18 cellular contexts compared by ENCODE assay signal in genomic region chrX:84155938-84156337, GRCh38. TPM values are rescaled to one million over a fixed set of nuclear protein-coding genes. Genes with fewer than 3 reads are reported as not detected.
A peak's percentile ranks its signal among the peaks of the same experiment; 100 is the strongest.
DNase-seq lines count a peak whose midpoint lies in the region.
"Had no signal": no experiment of that assay in that cellular context is flagged by ENCODE, and none has a peak within 500 bp of the region (broad histone marks: within the 10 kb centered on the region; RNA-seq: fewer than 3 reads in every experiment).

No MANE protein-coding gene starts in this region.

- DNase-seq in HCEC 1CT (peak; percentile 49), adipocyte (ENCODE audit: low read depth) (peak; percentile 42), fibroblast of gingiva (ENCODE audit: low read depth) (peak; percentile 9), renal cortical epithelial cell (ENCODE audit: low read depth) (peak; percentile 27), NCI-H524 (lab: John Stamatoyannopoulos, UW) (no peak)
- no peak for DNase-seq in effector memory CD4-positive, alpha-beta T cell
- no peak for DNase-seq in stimulated activated CD4-positive, alpha-beta T cell treated with anti-CD3 and anti-CD28 coated beads, Interleukin-4, amount 100 ng/mL, for 24 hours
- DNase-seq: AML-193; C1 segment of cervical spinal cord; CD8-positive, alpha-beta T cell; GF-D8; H7; Kasumi-1; MG63; NCI-H1048; NCI-H1417 treated with DMSO at 0.1 percent for 48 hours; NCI-H187; NCI-H748 treated with DMSO at 0.1 percent for 48 hours had no signal

- H3K4me3 ChIP-seq in adipocyte (ENCODE audit: low read length) = no peak overlapping the region
- H3K4me3 ChIP-seq in effector memory CD4-positive, alpha-beta T cell (ENCODE audit: insufficient read depth, low read depth, low read length, poor library complexity, severe bottlenecking) = no peak overlapping the region
- H3K4me3 ChIP-seq: MG63 had no signal

- no peak overlapping the region for H3K27ac ChIP-seq in effector memory CD4-positive, alpha-beta T cell (ENCODE audit: insufficient read depth, low read length, poor library complexity, severe bottlenecking)

- no peak overlapping the region for H3K9ac ChIP-seq in adipocyte (ENCODE audit: low read length)

- no peaks in the 10 kb centered on the region for H3K9me3 ChIP-seq in adipocyte (ENCODE audit: control insufficient read depth, low read length)
- no peaks in the 10 kb centered on the region for H3K9me3 ChIP-seq in effector memory CD4-positive, alpha-beta T cell (ENCODE audit: control insufficient read depth, low read length)
- H3K9me3 ChIP-seq: MG63 had no signal

- H3K27me3 ChIP-seq in adipocyte (replicated peaks; ENCODE audit: control insufficient read depth, insufficient read depth, low read length) = no peaks in the 10 kb centered on the region
- H3K27me3 ChIP-seq in effector memory CD4-positive, alpha-beta T cell (replicated peaks; ENCODE audit: control insufficient read depth, insufficient read depth, low read length, poor library complexity, severe bottlenecking) = no peaks in the 10 kb centered on the region
- H3K27me3 ChIP-seq: MG63 had no signal

- no peaks in the 10 kb centered on the region for H3K36me3 ChIP-seq in adipocyte (ENCODE audit: control insufficient read depth, insufficient read depth, low read length, severe bottlenecking)
- no peaks in the 10 kb centered on the region for H3K36me3 ChIP-seq in effector memory CD4-positive, alpha-beta T cell (ENCODE audit: control insufficient read depth, insufficient read depth, low read length)
- H3K36me3 ChIP-seq: MG63 had no signal

- H3K4me1 ChIP-seq in adipocyte (ENCODE audit: control insufficient read depth, insufficient read depth, low read length) = peaks cover 8% of the 10 kb centered on the region
- H3K4me1 ChIP-seq in effector memory CD4-positive, alpha-beta T cell (ENCODE audit: control insufficient read depth, insufficient read depth, low read length, poor library complexity, severe bottlenecking) = no peaks in the 10 kb centered on the region

RNA-seq across cellular contexts. Expression of gene RPS6KA6, which starts 32.1 kb away (rescaled TPM):
- 1.2 and 10.1 TPM in 2 replicates for total RNA-seq in renal cortical epithelial cell
- total RNA-seq: CD8-positive, alpha-beta T cell had no signal

Comparison
In these comparisons a context has a peak if more than half of its experiments do, and no peak if none do; other contexts are left out.
1. DNase-seq: peak in HCEC 1CT (single experiment), adipocyte (single experiment), fibroblast of gingiva (single experiment) and renal cortical epithelial cell (single experiment); none in effector memory CD4-positive, alpha-beta T cell (0 of 3), NCI-H524 (0 of 2) and stimulated activated CD4-positive, alpha-beta T cell treated with anti-CD3 and anti-CD28 coated beads, Interleukin-4, amount 100 ng/mL, for 24 hours (single experiment).